1 cellular context compared by ENCODE assay signal in the genomic region with DNA sequence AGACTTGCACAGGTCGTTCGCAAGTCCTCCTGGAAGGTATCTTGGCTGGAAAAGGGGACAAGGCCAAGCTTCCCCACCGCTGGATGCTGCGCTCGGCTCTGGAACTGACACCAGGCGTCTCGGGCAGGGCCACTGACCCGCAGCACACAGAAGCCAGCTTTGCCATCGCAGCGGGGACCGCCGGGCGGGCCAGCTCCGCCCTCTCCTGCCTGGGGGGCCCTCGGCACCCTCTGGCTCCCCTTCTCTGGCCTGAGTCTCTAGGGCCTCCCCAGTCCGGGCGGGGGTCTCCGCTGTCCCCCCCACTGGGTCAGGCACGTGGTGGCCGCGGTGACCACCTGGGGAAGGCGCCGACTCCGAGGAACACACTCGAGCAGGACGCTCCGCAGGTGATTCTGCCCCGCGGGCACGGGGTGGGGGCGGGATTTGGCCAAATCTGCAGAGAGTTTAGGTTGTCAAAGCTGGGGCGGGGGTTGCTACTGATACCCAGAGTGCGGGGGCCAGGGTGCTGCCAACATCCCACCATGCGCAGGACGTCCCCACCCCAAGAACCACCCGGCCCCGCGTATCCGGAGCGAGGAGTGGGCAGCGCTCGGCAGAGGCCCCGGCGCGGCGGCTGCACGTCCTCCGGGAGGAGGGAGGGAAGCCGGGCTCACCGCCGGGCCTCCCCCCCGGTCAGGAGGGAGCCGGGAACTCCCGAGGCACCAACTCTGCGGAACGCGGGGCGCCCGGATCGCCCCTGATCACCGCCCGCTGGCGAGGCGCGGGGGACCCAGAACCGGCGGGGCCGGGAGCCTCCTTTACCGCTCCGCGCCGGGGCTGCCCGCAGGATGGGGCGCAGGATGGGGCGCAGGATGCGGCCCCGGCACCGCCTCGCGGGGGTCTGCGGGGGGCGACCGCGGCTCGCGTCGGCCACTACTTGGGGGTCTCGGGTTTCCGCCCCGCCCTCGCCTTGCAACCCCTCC.
TF ChIP-seq lines count a peak whose summit lies in the region.

No MANE protein-coding gene starts in this region.

TF ChIP-seq in K562, 482 proteins besides CTCF, POLR2A, EP300 and RAD21 (continued from another document and continues in another):
- no peak for TF ChIP-seq MXD1 (CRISPR knock-in tag; IDR thresholded peaks at IDR 0.05; ENCODE audit: borderline replicate concordance, poor library complexity, severe bottlenecking)
- no peak for TF ChIP-seq ETV6 (IDR thresholded peaks at IDR 0.05; ENCODE audit: borderline replicate concordance in 1 of 2, low read depth in 2 of 2, low read length in 1 of 2)
- TF ChIP-seq ETV6 (CRISPR knock-in tag; IDR thresholded peaks at IDR 0.05; ENCODE audit: borderline replicate concordance) = no peak
- TF ChIP-seq SREBF1 (IDR thresholded peaks at IDR 0.05; ENCODE audit: borderline replicate concordance, low read depth, low read length) = no peak
- no peak for TF ChIP-seq ZNF134 (CRISPR knock-in tag; conservative IDR thresholded peaks at IDR 0.05)
- TF ChIP-seq SMARCA5 (IDR thresholded peaks at IDR 0.05) = no peak
- TF ChIP-seq, protein P1, sequence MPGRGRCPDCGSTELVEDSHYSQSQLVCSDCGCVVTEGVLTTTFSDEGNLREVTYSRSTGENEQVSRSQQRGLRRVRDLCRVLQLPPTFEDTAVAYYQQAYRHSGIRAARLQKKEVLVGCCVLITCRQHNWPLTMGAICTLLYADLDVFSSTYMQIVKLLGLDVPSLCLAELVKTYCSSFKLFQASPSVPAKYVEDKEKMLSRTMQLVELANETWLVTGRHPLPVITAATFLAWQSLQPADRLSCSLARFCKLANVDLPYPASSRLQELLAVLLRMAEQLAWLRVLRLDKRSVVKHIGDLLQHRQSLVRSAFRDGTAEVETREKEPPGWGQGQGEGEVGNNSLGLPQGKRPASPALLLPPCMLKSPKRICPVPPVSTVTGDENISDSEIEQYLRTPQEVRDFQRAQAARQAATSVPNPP (IDR thresholded peaks at IDR 0.05; ENCODE audit: borderline replicate concordance, insufficient read depth, insufficient read length) = no peak
- TF ChIP-seq, protein P2, sequence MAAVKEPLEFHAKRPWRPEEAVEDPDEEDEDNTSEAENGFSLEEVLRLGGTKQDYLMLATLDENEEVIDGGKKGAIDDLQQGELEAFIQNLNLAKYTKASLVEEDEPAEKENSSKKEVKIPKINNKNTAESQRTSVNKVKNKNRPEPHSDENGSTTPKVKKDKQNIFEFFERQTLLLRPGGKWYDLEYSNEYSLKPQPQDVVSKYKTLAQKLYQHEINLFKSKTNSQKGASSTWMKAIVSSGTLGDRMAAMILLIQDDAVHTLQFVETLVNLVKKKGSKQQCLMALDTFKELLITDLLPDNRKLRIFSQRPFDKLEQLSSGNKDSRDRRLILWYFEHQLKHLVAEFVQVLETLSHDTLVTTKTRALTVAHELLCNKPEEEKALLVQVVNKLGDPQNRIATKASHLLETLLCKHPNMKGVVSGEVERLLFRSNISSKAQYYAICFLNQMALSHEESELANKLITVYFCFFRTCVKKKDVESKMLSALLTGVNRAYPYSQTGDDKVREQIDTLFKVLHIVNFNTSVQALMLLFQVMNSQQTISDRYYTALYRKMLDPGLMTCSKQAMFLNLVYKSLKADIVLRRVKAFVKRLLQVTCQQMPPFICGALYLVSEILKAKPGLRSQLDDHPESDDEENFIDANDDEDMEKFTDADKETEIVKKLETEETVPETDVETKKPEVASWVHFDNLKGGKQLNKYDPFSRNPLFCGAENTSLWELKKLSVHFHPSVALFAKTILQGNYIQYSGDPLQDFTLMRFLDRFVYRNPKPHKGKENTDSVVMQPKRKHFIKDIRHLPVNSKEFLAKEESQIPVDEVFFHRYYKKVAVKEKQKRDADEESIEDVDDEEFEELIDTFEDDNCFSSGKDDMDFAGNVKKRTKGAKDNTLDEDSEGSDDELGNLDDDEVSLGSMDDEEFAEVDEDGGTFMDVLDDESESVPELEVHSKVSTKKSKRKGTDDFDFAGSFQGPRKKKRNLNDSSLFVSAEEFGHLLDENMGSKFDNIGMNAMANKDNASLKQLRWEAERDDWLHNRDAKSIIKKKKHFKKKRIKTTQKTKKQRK (IDR thresholded peaks at IDR 0.05; ENCODE audit: borderline replicate concordance, low read depth, low read length) = no peak
- no peak for TF ChIP-seq MYC (IDR thresholded peaks at IDR 0.05; ENCODE audit: low read depth, low read length)
- TF ChIP-seq MYC (CRISPR knock-in tag; IDR thresholded peaks at IDR 0.05; ENCODE audit: borderline replicate concordance, low read depth) = no peak
- no peak for TF ChIP-seq ZNF507 (tag; conservative IDR thresholded peaks at IDR 0.05)
- no peak for TF ChIP-seq ETV5 (CRISPR knock-in tag; IDR thresholded peaks at IDR 0.05; ENCODE audit: low read depth)
- TF ChIP-seq BRCA1 (IDR thresholded peaks at IDR 0.05) = no peak
- TF ChIP-seq BRCA1 (CRISPR knock-in tag; IDR thresholded peaks at IDR 0.05) = no peak
- no peak for TF ChIP-seq HINFP (tag; conservative IDR thresholded peaks at IDR 0.05; ENCODE audit: low read depth)
- TF ChIP-seq ERF (CRISPR knock-in tag; IDR thresholded peaks at IDR 0.05) = no peak
- peak; percentile 45 for TF ChIP-seq RBFOX2 (IDR thresholded peaks at IDR 0.05; ENCODE audit: low read depth, low read length)
- TF ChIP-seq GABPB1 (CRISPR knock-in tag; IDR thresholded peaks at IDR 0.05) = no peak
- no peak for TF ChIP-seq MXI1 (IDR thresholded peaks at IDR 0.05; ENCODE audit: low read depth, low read length)
- TF ChIP-seq ZNF41 (CRISPR knock-in tag; conservative IDR thresholded peaks at IDR 0.05) = no peak
- no peak for TF ChIP-seq ZNF778 (CRISPR knock-in tag; IDR thresholded peaks at IDR 0.05)
- TF ChIP-seq, protein P3, sequence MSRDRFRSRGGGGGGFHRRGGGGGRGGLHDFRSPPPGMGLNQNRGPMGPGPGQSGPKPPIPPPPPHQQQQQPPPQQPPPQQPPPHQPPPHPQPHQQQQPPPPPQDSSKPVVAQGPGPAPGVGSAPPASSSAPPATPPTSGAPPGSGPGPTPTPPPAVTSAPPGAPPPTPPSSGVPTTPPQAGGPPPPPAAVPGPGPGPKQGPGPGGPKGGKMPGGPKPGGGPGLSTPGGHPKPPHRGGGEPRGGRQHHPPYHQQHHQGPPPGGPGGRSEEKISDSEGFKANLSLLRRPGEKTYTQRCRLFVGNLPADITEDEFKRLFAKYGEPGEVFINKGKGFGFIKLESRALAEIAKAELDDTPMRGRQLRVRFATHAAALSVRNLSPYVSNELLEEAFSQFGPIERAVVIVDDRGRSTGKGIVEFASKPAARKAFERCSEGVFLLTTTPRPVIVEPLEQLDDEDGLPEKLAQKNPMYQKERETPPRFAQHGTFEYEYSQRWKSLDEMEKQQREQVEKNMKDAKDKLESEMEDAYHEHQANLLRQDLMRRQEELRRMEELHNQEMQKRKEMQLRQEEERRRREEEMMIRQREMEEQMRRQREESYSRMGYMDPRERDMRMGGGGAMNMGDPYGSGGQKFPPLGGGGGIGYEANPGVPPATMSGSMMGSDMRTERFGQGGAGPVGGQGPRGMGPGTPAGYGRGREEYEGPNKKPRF (IDR thresholded peaks at IDR 0.05; ENCODE audit: low read depth, low read length) = no peak
- no peak for TF ChIP-seq ASH1L (IDR thresholded peaks at IDR 0.05; ENCODE audit: borderline replicate concordance, low read depth, partially characterized antibody)
- no peak for TF ChIP-seq HMG20A (CRISPR knock-in tag; conservative IDR thresholded peaks at IDR 0.05)
- TF ChIP-seq EGR1 (conservative IDR thresholded peaks at IDR 0.05) = no peak
- 0 out of 2 replicates have a peak, but pooled peaks have one; percentile 27 for TF ChIP-seq RB1 (IDR thresholded peaks at IDR 0.05; ENCODE audit: low read depth)
- no peak for TF ChIP-seq ZNF280B (CRISPR knock-in tag; IDR thresholded peaks at IDR 0.05)
- no peak for TF ChIP-seq MBD1 (CRISPR knock-in tag; IDR thresholded peaks at IDR 0.05)
- TF ChIP-seq CEBPG (CRISPR knock-in tag; IDR thresholded peaks at IDR 0.05) = no peak
- TF ChIP-seq CEBPG (tag; conservative IDR thresholded peaks at IDR 0.05 in 1 of 2, IDR thresholded peaks at IDR 0.05 in 1 of 2) = no peak
- TF ChIP-seq ZNF395 (CRISPR knock-in tag; IDR thresholded peaks at IDR 0.05) = no peak
- TF ChIP-seq EWSR1 (IDR thresholded peaks at IDR 0.05; ENCODE audit: borderline replicate concordance, low read depth, partially characterized antibody) = no peak
- TF ChIP-seq DIDO1 (tag; IDR thresholded peaks at IDR 0.05; ENCODE audit: low read depth) = no peak
- no peak for TF ChIP-seq PKNOX1 (IDR thresholded peaks at IDR 0.05)
- no peak for TF ChIP-seq PREB (CRISPR knock-in tag; IDR thresholded peaks at IDR 0.05)
